25 cellular contexts compared by ENCODE assay signal in the genomic region with DNA sequence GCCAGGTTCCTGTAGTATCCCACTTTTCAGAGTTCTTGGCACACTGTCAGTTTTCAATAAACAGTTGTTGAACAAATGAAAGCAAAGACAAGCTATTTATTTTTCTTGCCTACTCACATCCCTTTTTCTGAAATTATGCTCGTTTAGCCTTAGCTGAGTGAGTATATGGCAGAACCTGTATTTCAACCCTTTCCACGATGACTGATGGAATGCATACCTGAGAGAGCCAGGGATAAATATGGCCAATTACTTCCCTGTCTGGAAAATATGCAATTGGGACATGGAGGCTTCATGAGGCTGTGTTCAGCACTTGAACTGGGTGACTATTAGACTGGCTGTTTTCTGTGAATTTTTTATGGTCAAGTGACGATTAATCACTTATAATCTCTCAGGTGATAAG.
DNase-seq lines count a peak whose midpoint lies in the region; FAIRE-seq and TF ChIP-seq lines count a peak whose summit lies in the region.
"Had no signal": no experiment of that assay in that cellular context is flagged by ENCODE, and none has a peak within 500 bp of the region (broad histone marks: within the 10 kb centered on the region; RNA-seq: fewer than 3 reads in every experiment).

No MANE protein-coding gene starts in this region.

- no peak overlapping the region for H2AK5ac ChIP-seq in mesendoderm (ENCODE audit: low read length)

- H3K79me2 ChIP-seq in endothelial cell of umbilical vein (ENCODE audit: control insufficient read depth, insufficient read depth, low read length) (no peaks in the 10 kb centered on the region), mesendoderm (ENCODE audit: control insufficient read depth, insufficient read depth, low read length) (no peaks in the 10 kb centered on the region)

- dilution Hi-C loops in endothelial cell of umbilical vein (cut with MboI; ENCODE audit: extremely low pct_ligation_motif_present, low sequenced_read_pairs), result no loop called here

- H3K9me1 ChIP-seq in endothelial cell of umbilical vein (replicated peaks; ENCODE audit: control insufficient read depth, extremely low read depth, insufficient read depth, low read length), result no peaks in the 10 kb centered on the region

- H2BK5ac ChIP-seq in mesendoderm (ENCODE audit: low read length), result no peak overlapping the region

- CTCF ChIA-PET in endothelial cell of umbilical vein (lab: Charles Lee), result interaction anchor here (1.0 kb wide), 1 partner anchor 14 kb away, joined by 4 read pairs; no protein-coding TSS in a partner anchor

- TF ChIP-seq POLR2A in endothelial cell of umbilical vein (IDR thresholded peaks at IDR 0.05; ENCODE audit: low read depth, low read length), result no peak

- H4K20me1 ChIP-seq in endothelial cell of umbilical vein (replicated peaks; ENCODE audit: control insufficient read depth, extremely low read depth, insufficient read depth, low read length), result no peaks in the 10 kb centered on the region
- H4K20me1 ChIP-seq: BLaER1 treated with 17β-estradiol and CSF1 and Interleukin-3, amounts not matched to agents 10 nM and 100 nM had no signal

- H3K4me3 ChIP-seq in endothelial cell of umbilical vein (replicated peaks in 1 of 3; ENCODE audit: insufficient read depth in 1 of 3, low read depth in 1 of 3, low read length in 3 of 3) (no peak overlapping the region), mesendoderm (ENCODE audit: low read length) (no peak overlapping the region)
- H3K4me3 ChIP-seq: BLaER1 treated with 17β-estradiol and CSF1 and Interleukin-3, amounts not matched to agents 10 nM and 100 nM had no signal

- no peak overlapping the region for H3K56ac ChIP-seq in mesendoderm (ENCODE audit: low read length)

- H3K4me2 ChIP-seq in endothelial cell of umbilical vein (ENCODE audit: insufficient read depth, low read length) (no peak overlapping the region), mesendoderm (ENCODE audit: low read length) (no peak overlapping the region)
- H3K4me2 ChIP-seq: BLaER1 treated with 17β-estradiol and CSF1 and Interleukin-3, amounts not matched to agents 10 nM and 100 nM; SK-N-SH had no signal

- H3K79me1 ChIP-seq in mesendoderm (ENCODE audit: low read length), result no peaks in the 10 kb centered on the region

- H3K27me3 ChIP-seq in endothelial cell of umbilical vein (ENCODE audit: control insufficient read depth in 2 of 2, insufficient read depth in 2 of 2, low read length in 2 of 2) (no peaks in the 10 kb centered on the region), mesendoderm (ENCODE audit: insufficient read depth, low read length, poor library complexity) (no peaks in the 10 kb centered on the region)
- H3K27me3 ChIP-seq: BLaER1 treated with 17β-estradiol and CSF1 and Interleukin-3, amounts not matched to agents 10 nM and 100 nM had no signal

- H2BK120ac ChIP-seq in mesendoderm (ENCODE audit: low read depth, low read length), result no peak overlapping the region

- H3K4me1 ChIP-seq in endothelial cell of umbilical vein (ENCODE audit: control insufficient read depth, extremely low read depth, insufficient read depth, low read length) (no peaks in the 10 kb centered on the region), mesendoderm (ENCODE audit: control insufficient read depth, low read depth, low read length) (no peaks in the 10 kb centered on the region)

- no peak for FAIRE-seq in endothelial cell of umbilical vein (lab: Jason Lieb, UNC)
- FAIRE-seq: G401.6, GM19239 had no signal

- H3K36me3 ChIP-seq in endothelial cell of umbilical vein (ENCODE audit: control insufficient read depth in 2 of 2, extremely low read depth in 1 of 2, insufficient read depth in 2 of 2, low read length in 2 of 2) (no peaks in the 10 kb centered on the region), mesendoderm (ENCODE audit: control insufficient read depth, insufficient read depth, low read length) (no peaks in the 10 kb centered on the region)
- H3K36me3 ChIP-seq: BLaER1 treated with 17β-estradiol and CSF1 and Interleukin-3, amounts not matched to agents 10 nM and 100 nM had no signal

- H3K4ac ChIP-seq in mesendoderm (ENCODE audit: low read depth, low read length), result no peak overlapping the region

- no peak overlapping the region for H3K27ac ChIP-seq in endothelial cell of umbilical vein (ENCODE audit: insufficient read depth, low read depth, low read length)
- no peak overlapping the region for H3K27ac ChIP-seq in mesendoderm (ENCODE audit: low read depth, low read length)
- H3K27ac ChIP-seq: BLaER1 treated with 17β-estradiol and CSF1 and Interleukin-3, amounts not matched to agents 10 nM and 100 nM had no signal

- no peak for TF ChIP-seq CTCF in endothelial cell of umbilical vein (IDR thresholded peaks at IDR 0.05; ENCODE audit: extremely low read depth in 1 of 2, insufficient read depth in 1 of 2, low read depth in 1 of 2, low read length in 2 of 2)

- H3K9me3 ChIP-seq in endothelial cell of umbilical vein (replicated peaks; ENCODE audit: control insufficient read depth, insufficient read depth, low read length), result no peaks in the 10 kb centered on the region
- H3K9me3 ChIP-seq: Caco-2, SK-N-SH had no signal

- peak; percentile 61 for DNase-seq in DMS53 (lab: John Stamatoyannopoulos, UW)
- DNase-seq in HPDE6-E6E7 (ENCODE audit: extremely low spot score), result peak; percentile 15
- DNase-seq in endothelial cell of umbilical vein (ENCODE audit: low read depth, low spot score), result peak; percentile 5
- DNase-seq in kidney tubule cell (ENCODE audit: low spot score), result peak; percentile 30
- no peak for DNase-seq in cardiac septum (ENCODE audit: low spot score)
- no peak for DNase-seq in hypothalamus (lab: John Stamatoyannopoulos, UW)
- DNase-seq in mesendoderm, result no peak
- DNase-seq in A172 (ENCODE audit: low spot score), result no peak
- DNase-seq: ACHN; CD4-positive, alpha-beta memory T cell; GOT3; HCEC 1CT; Karpas-422; NCI-H1417 treated with DMSO at 0.1 percent for 48 hours; NCI-H187; NCI-H2227 treated with DMSO at 0.1 percent for 48 hours; NCI-H524; NCI-H774; OCI-M1; SHP77; SK-N-SH had no signal

- POLR2A ChIA-PET in endothelial cell of umbilical vein (lab: Charles Lee), result no interaction called here

- H3K18ac ChIP-seq in mesendoderm (ENCODE audit: low read length), result no peak overlapping the region

- no CpG with 5 or more reads among the region's 3 CpGs for WGBS in mesendoderm (ENCODE audit: extremely low coverage, insufficient coverage, low lambda C conversion rate)

- no peak overlapping the region for H3K9ac ChIP-seq in endothelial cell of umbilical vein (replicated peaks; ENCODE audit: extremely low read depth, insufficient read depth, low read length)
- no peak overlapping the region for H3K9ac ChIP-seq in mesendoderm (ENCODE audit: low read length)
- H3K9ac ChIP-seq: BLaER1 treated with 17β-estradiol and CSF1 and Interleukin-3, amounts not matched to agents 10 nM and 100 nM; SK-N-SH had no signal

- H4K8ac ChIP-seq in mesendoderm (ENCODE audit: low read depth, low read length), result no peak overlapping the region

- no peak overlapping the region for H3K23ac ChIP-seq in mesendoderm (ENCODE audit: low read length)

- H2BK15ac ChIP-seq in mesendoderm (replicated peaks; ENCODE audit: low read depth), result no peak overlapping the region

- BruUV-seq in endothelial cell of umbilical vein (replicated peaks; lab: Mats Ljungman, UMichigan), result no TSS peak

- no peak overlapping the region for H2AFZ ChIP-seq in endothelial cell of umbilical vein (ENCODE audit: low read depth, low read length)

- intact Hi-C loops in endothelial cell of umbilical vein (cut with micrococcal nuclease) (no loop called here), cardiac septum (cut with DNase I) (no loop called here)

- no peak overlapping the region for H4K5ac ChIP-seq in mesendoderm (ENCODE audit: low read length)

TF ChIP-seq in endothelial cell of umbilical vein, 7 proteins besides CTCF, POLR2A, EP300 and RAD21:
- TF ChIP-seq POLR2AphosphoS5 (IDR thresholded peaks at IDR 0.05; ENCODE audit: insufficient read depth, low read depth, low read length) (no peak), GATA2 (IDR thresholded peaks at IDR 0.05; ENCODE audit: insufficient read depth, insufficient read length, low read depth, low read length) (no peak)

Comparison
In these comparisons a context has a peak if more than half of its experiments do, and no peak if none do; other contexts are left out.
1. DNase-seq: peak in DMS53 (single experiment), HPDE6-E6E7 (single experiment), endothelial cell of umbilical vein (single experiment) and kidney tubule cell (single experiment); none in cardiac septum (single experiment), hypothalamus (0 of 51), mesendoderm (single experiment) and A172 (single experiment).